Comparison of ENCODE assay signal across 18 cellular contexts in the genomic region with DNA sequence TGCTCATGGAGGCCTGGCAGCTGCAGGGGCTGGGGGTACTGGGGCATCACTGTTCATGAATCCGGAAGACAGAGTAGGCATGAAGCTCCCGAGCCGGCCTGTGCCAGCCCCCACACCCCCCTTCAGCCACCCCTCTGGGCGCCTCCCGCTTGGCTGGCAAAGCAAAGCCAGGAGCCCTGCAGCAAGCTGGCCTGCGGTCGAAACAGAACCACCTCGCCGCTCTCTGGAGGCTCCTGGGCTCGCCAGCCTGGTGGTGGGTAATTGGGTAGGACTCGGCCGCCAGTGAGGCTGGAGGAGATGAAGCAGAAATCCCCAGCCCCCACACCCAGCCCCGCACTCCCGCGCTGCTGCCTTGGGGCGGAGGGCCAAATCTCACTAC.
"Had no signal": no experiment of that assay in that cellular context is flagged by ENCODE, and none has a peak within 500 bp of the region (broad histone marks: within the 10 kb centered on the region; RNA-seq: fewer than 3 reads in every experiment).

No MANE protein-coding gene starts in this region.

- H3K4me3 ChIP-seq: gastroesophageal sphincter, left lung, mucosa of descending colon, transverse colon, vagina had no signal

- H3K27ac ChIP-seq: brain microvascular endothelial cell, gastroesophageal sphincter, left lung, transverse colon, vagina had no signal

- H3K4me1 Mint-ChIP-seq: naive B cell had no signal

- H3K36me3 ChIP-seq: brain microvascular endothelial cell, gastroesophageal sphincter, left lung, transverse colon, vagina had no signal

- H3K4me3 Mint-ChIP-seq: activated naive CD4-positive, alpha-beta T cell treated with anti-CD3 and anti-CD28 coated beads for 36 hours; activated T-cell treated with anti-CD3 and anti-CD28 coated beads, Interleukin-2, amount 50 U/mL, for 4 hours; memory B cell; naive B cell had no signal

- H3K27me3 Mint-ChIP-seq: naive B cell had no signal

- H3K9me3 ChIP-seq: transverse colon, vagina had no signal

- DNase-seq: activated CD4-positive, alpha-beta T cell treated with anti-CD3 and anti-CD28 coated beads, Interleukin-2, amount 50 U/mL, for 1 hour; activated CD8-positive, alpha-beta memory T cell treated with anti-CD3 and anti-CD28 coated beads, Interleukin-2, amount 50 U/mL, for 4 hours; activated naive CD4-positive, alpha-beta T cell treated with anti-CD3 and anti-CD28 coated beads for 36 hours; activated T-cell treated with anti-CD3 and anti-CD28 coated beads, Interleukin-2, amount 50 U/mL, for 4 hours; brain microvascular endothelial cell; cortex of kidney; erythroblast; naive B cell; stimulated activated CD4-positive, alpha-beta T cell treated with anti-CD3 and anti-CD28 coated beads, Interleukin-2, amount 100 ng/mL, for 24 hours; stimulated activated naive CD8-positive, alpha-beta T cell treated with anti-CD3 and anti-CD28 coated beads, Interleukin-15, Interleukin-2, amounts not matched to agents 100 U/mL and 50 U/mL, for 24 hours; T-helper 1 cell; T-helper 9 cell; transverse colon had no signal

- ATAC-seq: activated T-cell treated with anti-CD3 and anti-CD28 coated beads, Interleukin-2, amount 50 U/mL, for 4 hours; gastroesophageal sphincter; left lung; mucosa of descending colon; stimulated activated naive CD8-positive, alpha-beta T cell treated with anti-CD3 and anti-CD28 coated beads, Interleukin-15, Interleukin-2, amounts not matched to agents 100 U/mL and 50 U/mL, for 24 hours had no signal

- H3K27me3 ChIP-seq: brain microvascular endothelial cell, gastroesophageal sphincter, left lung, transverse colon, vagina had no signal

- H3K27ac Mint-ChIP-seq: memory B cell, naive B cell had no signal
